ENCODE assay signal across 8 cellular contexts in genomic region chr2:163182764-163183354, GRCh38.
A peak's percentile ranks its signal among the peaks of the same experiment; 100 is the strongest.
DNase-seq lines count a peak whose midpoint lies in the region; ATAC-seq and TF ChIP-seq lines count a peak whose summit lies in the region.

No MANE protein-coding gene starts in this region.

- H3K9me3 Mint-ChIP-seq in CD14-positive monocyte, result no peaks in the 10 kb centered on the region

- H3K79me2 ChIP-seq in MM.1S (ENCODE audit: low read length), result no peaks in the 10 kb centered on the region

- no peaks in the 10 kb centered on the region for H3K4me1 Mint-ChIP-seq in CD14-positive monocyte

- intact Hi-C loops in CD14-positive monocyte (cut with micrococcal nuclease), result no loop called here

- no peaks in the 10 kb centered on the region for H4K20me1 ChIP-seq in MM.1S (ENCODE audit: insufficient read depth, low read length)

- H3K4me1 ChIP-seq in MM.1S (ENCODE audit: low read length), result no peaks in the 10 kb centered on the region

- H3K27me3 ChIP-seq in MM.1S (replicated peaks; ENCODE audit: insufficient read depth, low read length), result no peaks in the 10 kb centered on the region

- no peak overlapping the region for H3K4me2 ChIP-seq in MM.1S (ENCODE audit: low read depth, low read length)

- ATAC-seq in GM21423 (IDR thresholded peaks at IDR 0.05; ENCODE audit: unreplicated experiment), result peak; percentile 68

- H3K27ac ChIP-seq in MM.1S (ENCODE audit: low read length), result no peak overlapping the region
- H3K27ac ChIP-seq in caudate nucleus (ENCODE audit: low read depth, low read length), result no peak overlapping the region

- DNase-seq in CD14-positive monocyte (ENCODE audit: low spot score), result no peak
- DNase-seq in MM.1S, result peak; percentile 33
- peak; percentile 45 to 50 for DNase-seq in cardiac fibroblast (ENCODE audit: low read depth in 2 of 2)
- DNase-seq in pons (ENCODE audit: low spot score), result peak; percentile 39
- DNase-seq in T-helper 9 cell, result no peak
- DNase-seq in NK-92 (lab: John Stamatoyannopoulos, UW; ENCODE audit: unreplicated experiment), result no peak
- no peak for DNase-seq in caudate nucleus (lab: John Stamatoyannopoulos, UW)

- H3F3A ChIP-seq in MM.1S (ENCODE audit: insufficient read depth, low read length), result no peaks in the 10 kb centered on the region

- no peaks in the 10 kb centered on the region for H3K36me3 Mint-ChIP-seq in CD14-positive monocyte

- no peak overlapping the region for H2AFZ ChIP-seq in MM.1S (ENCODE audit: low read length)

- H3K27ac Mint-ChIP-seq in CD14-positive monocyte, result no peak overlapping the region

- H3K4me3 Mint-ChIP-seq in CD14-positive monocyte, result no peak overlapping the region

- TF ChIP-seq CTCF in CD14-positive monocyte (IDR thresholded peaks at IDR 0.05), result peak; percentile 60
- peak; percentile 65 for TF ChIP-seq CTCF in MM.1S (IDR thresholded peaks at IDR 0.05; ENCODE audit: low read length)
- TF ChIP-seq CTCF in cardiac fibroblast (IDR thresholded peaks at IDR 0.05; ENCODE audit: low read depth, low read length), result peak; percentile 53

- no peaks in the 10 kb centered on the region for H3K36me3 ChIP-seq in MM.1S (replicated peaks; ENCODE audit: insufficient read depth, low read length)

- peaks cover 0 to 2% (median 0%) of the 10 kb centered on the region in 3 donors for H3K27me3 Mint-ChIP-seq in CD14-positive monocyte (ENCODE audit: low read depth in 3 of 3)

- no peak overlapping the region for H3K9ac ChIP-seq in MM.1S (ENCODE audit: low read length)

- H3K9me3 ChIP-seq in MM.1S (replicated peaks; ENCODE audit: insufficient read depth, low read length), result no peaks in the 10 kb centered on the region

- no peaks in the 10 kb centered on the region for H3K9me2 ChIP-seq in MM.1S (replicated peaks; ENCODE audit: insufficient read depth, low read length)

- H3K4me3 ChIP-seq in MM.1S (ENCODE audit: low read length), result no peak overlapping the region
- no peak overlapping the region for H3K4me3 ChIP-seq in cardiac fibroblast (replicated peaks in 1 of 2; ENCODE audit: low read depth in 2 of 2, low read length in 2 of 2)

Comparison
In these comparisons a context has a peak if more than half of its experiments do, and no peak if none do; other contexts are left out.
1. DNase-seq: peak in MM.1S (single experiment), cardiac fibroblast (2 of 2) and pons (single experiment); none in CD14-positive monocyte (single experiment), T-helper 9 cell (single experiment), NK-92 (single experiment) and caudate nucleus (0 of 61).
2. Peak in every context shown above with its lines, with median percentiles within 50 percentile points of each other: CTCF ChIP-seq.